In genomic region chr17:45345554-45346254, GRCh38 we compare ENCODE assay signal across 10 cellular contexts. TPM values are rescaled to one million over a fixed set of nuclear protein-coding genes. Genes with fewer than 3 reads are reported as not detected.
DNase-seq lines count a peak whose midpoint lies in the region; ATAC-seq lines count a peak whose summit lies in the region.
"Had no signal": no experiment of that assay in that cellular context is flagged by ENCODE, and none has a peak within 500 bp of the region (broad histone marks: within the 10 kb centered on the region; RNA-seq: fewer than 3 reads in every experiment).

No MANE protein-coding gene starts in this region.

- DNase-seq in HAP-1 (ENCODE audit: low spot score in 2 of 2) = peak; percentile 69 to 89
- DNase-seq in T1000 (lab: John Stamatoyannopoulos, UW) = peak; percentile 79
- no peak for DNase-seq in left ventricle myocardium superior
- DNase-seq in stimulated activated naive B cell treated with anti-CD40 and anti-IgM and Interleukin-4, amounts not matched to agents 10 μg/mL and 1 μg/mL and 100 μg/mL, for 72 hours = no peak
- DNase-seq in activated CD4-positive, alpha-beta T cell treated with anti-CD3 and anti-CD28 coated beads for 48 hours = no peak
- no peak for DNase-seq in medulla oblongata (ENCODE audit: extremely low spot score)
- DNase-seq: activated T-cell treated with anti-CD3 and anti-CD28 coated beads, Interleukin-2, amount 50 U/mL, for 4 hours; SK-N-SH had no signal

- H3K36me3 Mint-ChIP-seq in stimulated activated naive B cell treated with anti-CD40 and anti-IgM and Interleukin-4, amounts not matched to agents 10 μg/mL and 1 μg/mL and 100 μg/mL, for 72 hours = no peaks in the 10 kb centered on the region

- H3K36me3 ChIP-seq in HAP-1 (replicated peaks) = no peaks in the 10 kb centered on the region

- H3K4me1 Mint-ChIP-seq in stimulated activated naive B cell treated with anti-CD40 and anti-IgM and Interleukin-4, amounts not matched to agents 10 μg/mL and 1 μg/mL and 100 μg/mL, for 72 hours = peaks cover 25 to 41% of the 10 kb centered on the region in 2 donors

- in situ Hi-C loops in HAP-1 (cut with MboI; ENCODE audit: low sequenced_read_pairs) = no loop called here

- H3K27me3 Mint-ChIP-seq in stimulated activated naive B cell treated with anti-CD40 and anti-IgM and Interleukin-4, amounts not matched to agents 10 μg/mL and 1 μg/mL and 100 μg/mL, for 72 hours = no peaks in the 10 kb centered on the region

- H3K4me3 ChIP-seq in HAP-1 = no peak overlapping the region

- H3K4me1 ChIP-seq in HAP-1 = peaks cover 6% of the 10 kb centered on the region

- no peak overlapping the region for H3K4me3 Mint-ChIP-seq in stimulated activated naive B cell treated with anti-CD40 and anti-IgM and Interleukin-4, amounts not matched to agents 10 μg/mL and 1 μg/mL and 100 μg/mL, for 72 hours
- H3K4me3 Mint-ChIP-seq: activated T-cell treated with anti-CD3 and anti-CD28 coated beads, Interleukin-2, amount 50 U/mL, for 4 hours had no signal

- H3K27ac Mint-ChIP-seq in stimulated activated naive B cell treated with anti-CD40 and anti-IgM and Interleukin-4, amounts not matched to agents 10 μg/mL and 1 μg/mL and 100 μg/mL, for 72 hours = peak overlapping the region; percentile 68

- intact Hi-C loops in left ventricle myocardium superior (cut with micrococcal nuclease) = no loop called here

- ATAC-seq in left ventricle myocardium superior = peak; percentile 77
- ATAC-seq in stimulated activated naive B cell treated with anti-CD40 and anti-IgM and Interleukin-4, amounts not matched to agents 10 μg/mL and 1 μg/mL and 100 μg/mL, for 72 hours (replicated peaks) = peak; percentile 81 to 87
- no peak for ATAC-seq in GM21786 (IDR thresholded peaks at IDR 0.05; ENCODE audit: unreplicated experiment)
- no peak for ATAC-seq in esophagus mucosa
- ATAC-seq: activated T-cell treated with anti-CD3 and anti-CD28 coated beads, Interleukin-2, amount 50 U/mL, for 4 hours had no signal

- peaks cover 52% of the 10 kb centered on the region for H3K27me3 ChIP-seq in HAP-1 (ENCODE audit: low read depth)

- no peaks in the 10 kb centered on the region for H3K9me3 Mint-ChIP-seq in stimulated activated naive B cell treated with anti-CD40 and anti-IgM and Interleukin-4, amounts not matched to agents 10 μg/mL and 1 μg/mL and 100 μg/mL, for 72 hours
- H3K9me3 Mint-ChIP-seq: activated T-cell treated with anti-CD3 and anti-CD28 coated beads, Interleukin-2, amount 50 U/mL, for 4 hours had no signal

- 0 out of 2 replicates have a peak, but pooled peaks cover 2% of the 10 kb centered on the region for H3K9me3 ChIP-seq in HAP-1
- H3K9me3 ChIP-seq: SK-N-SH had no signal

RNA-seq across cellular contexts. Expression of gene MAP3K14, which starts 28.9 kb away (rescaled TPM):
- total RNA-seq in left ventricle myocardium superior (16.6 TPM), esophagus mucosa (6.3 TPM)

Comparison
In these comparisons a context has a peak if more than half of its experiments do, and no peak if none do; other contexts are left out.
1. DNase-seq: peak in HAP-1 (2 of 2) and T1000 (single experiment); none in left ventricle myocardium superior (single experiment), stimulated activated naive B cell treated with anti-CD40 and anti-IgM and Interleukin-4, amounts not matched to agents 10 μg/mL and 1 μg/mL and 100 μg/mL, for 72 hours (single experiment), activated CD4-positive, alpha-beta T cell treated with anti-CD3 and anti-CD28 coated beads for 48 hours (single experiment) and medulla oblongata (single experiment).
2. ATAC-seq: peak in left ventricle myocardium superior (single experiment) and stimulated activated naive B cell treated with anti-CD40 and anti-IgM and Interleukin-4, amounts not matched to agents 10 μg/mL and 1 μg/mL and 100 μg/mL, for 72 hours (2 of 2); none in GM21786 (single experiment) and esophagus mucosa (single experiment).